In genomic region chr11:120952503-120953229, GRCh38 we compare ENCODE assay signal across 8 cellular contexts.
A peak's percentile ranks its signal among the peaks of the same experiment; 100 is the strongest.
DNase-seq lines count a peak whose midpoint lies in the region; ATAC-seq and TF ChIP-seq lines count a peak whose summit lies in the region.

No MANE protein-coding gene starts in this region.

- H3K4me2 ChIP-seq in BLaER1 = peak overlapping the region; percentile 82

- H3K36me3 ChIP-seq in BLaER1 = no peaks in the 10 kb centered on the region

- DNase-seq in NCI-H2081 treated with DMSO at 0.1 percent for 48 hours (lab: John Stamatoyannopoulos, UW) (peak; percentile 30), UCSD-AML1 (lab: John Stamatoyannopoulos, UW; ENCODE audit: unreplicated experiment) (peak; percentile 79), MCF 10A (ENCODE audit: unreplicated experiment) (peak; percentile 81), iPS-NIHi7 (ENCODE audit: extremely low spot score) (peak; percentile 95), smooth muscle cell of the brain vasculature (ENCODE audit: low read depth, low spot score) (peak; percentile 52)

- H3K4me3 Mint-ChIP-seq in MCF 10A (ENCODE audit: unreplicated experiment) = peak overlapping the region; percentile 49

- peaks cover 6% of the 10 kb centered on the region for H3K4me1 Mint-ChIP-seq in MCF 10A (ENCODE audit: insufficient read depth, unreplicated experiment)

- no TSS peak for BruUV-seq in MCF 10A (replicated peaks; lab: Mats Ljungman, UMichigan)

- intact Hi-C loops in MCF 10A (cut with micrococcal nuclease) = loop anchor here (1.0 to 10.0 kb wide), 4 partner anchors 242 to 715 kb away; partner anchors contain the start of gene GRIK4

- no peaks in the 10 kb centered on the region for H3K36me3 Mint-ChIP-seq in MCF 10A (ENCODE audit: insufficient read depth, unreplicated experiment)

- peak; percentile 76 for TF ChIP-seq CTCF in MCF 10A (IDR thresholded peaks at IDR 0.05; ENCODE audit: unreplicated experiment)

- peaks cover 20% of the 10 kb centered on the region for H3K4me1 ChIP-seq in BLaER1

- H4K20me1 ChIP-seq in BLaER1 = no peaks in the 10 kb centered on the region

- no peaks in the 10 kb centered on the region for H3K9me3 ChIP-seq in BLaER1

- CTCF ChIA-PET in MCF 10A (lab: Yijun Ruan, JAX) = interaction anchor here (0.6 to 4.2 kb wide), 17 partner anchors 8 to 1514 kb away, joined by 3 to 36 read pairs (median 4); partner anchors contain the start of gene GRIK4

- peaks cover 54% of the 10 kb centered on the region for H3K27me3 Mint-ChIP-seq in MCF 10A (ENCODE audit: insufficient read depth, unreplicated experiment)

- H3K9ac ChIP-seq in BLaER1 = no peak overlapping the region

- H3K9me3 Mint-ChIP-seq in MCF 10A (ENCODE audit: unreplicated experiment) = no peaks in the 10 kb centered on the region

- H3K27me3 ChIP-seq in BLaER1 = no peaks in the 10 kb centered on the region

- POLR2A ChIA-PET in MCF 10A (lab: Yijun Ruan, JAX) = interaction anchor here (0.5 kb wide), 1 partner anchor 413 kb away, joined by 3 read pairs; no protein-coding TSS in a partner anchor

- peak overlapping the region; percentile 50 for H3K4me3 ChIP-seq in BLaER1

- ATAC-seq in GM21717 (IDR thresholded peaks at IDR 0.05; ENCODE audit: unreplicated experiment) (peak; percentile 67), HG03196 (IDR thresholded peaks at IDR 0.05; ENCODE audit: unreplicated experiment) (no peak)

- no peak overlapping the region for H3K27ac ChIP-seq in BLaER1

- no peak overlapping the region for H3K27ac Mint-ChIP-seq in MCF 10A (ENCODE audit: low read depth, unreplicated experiment)

Comparison
In these comparisons a context has a peak if more than half of its experiments do, and no peak if none do; other contexts are left out.
1. DNase-seq: peak in every context shown above with its lines; median percentile 95 in iPS-NIHi7; 81 in MCF 10A; 79 in UCSD-AML1; 52 in smooth muscle cell of the brain vasculature; 30 in NCI-H2081 treated with DMSO at 0.1 percent for 48 hours.